Comparison of ENCODE assay signal across 1 cellular context in the genomic region with DNA sequence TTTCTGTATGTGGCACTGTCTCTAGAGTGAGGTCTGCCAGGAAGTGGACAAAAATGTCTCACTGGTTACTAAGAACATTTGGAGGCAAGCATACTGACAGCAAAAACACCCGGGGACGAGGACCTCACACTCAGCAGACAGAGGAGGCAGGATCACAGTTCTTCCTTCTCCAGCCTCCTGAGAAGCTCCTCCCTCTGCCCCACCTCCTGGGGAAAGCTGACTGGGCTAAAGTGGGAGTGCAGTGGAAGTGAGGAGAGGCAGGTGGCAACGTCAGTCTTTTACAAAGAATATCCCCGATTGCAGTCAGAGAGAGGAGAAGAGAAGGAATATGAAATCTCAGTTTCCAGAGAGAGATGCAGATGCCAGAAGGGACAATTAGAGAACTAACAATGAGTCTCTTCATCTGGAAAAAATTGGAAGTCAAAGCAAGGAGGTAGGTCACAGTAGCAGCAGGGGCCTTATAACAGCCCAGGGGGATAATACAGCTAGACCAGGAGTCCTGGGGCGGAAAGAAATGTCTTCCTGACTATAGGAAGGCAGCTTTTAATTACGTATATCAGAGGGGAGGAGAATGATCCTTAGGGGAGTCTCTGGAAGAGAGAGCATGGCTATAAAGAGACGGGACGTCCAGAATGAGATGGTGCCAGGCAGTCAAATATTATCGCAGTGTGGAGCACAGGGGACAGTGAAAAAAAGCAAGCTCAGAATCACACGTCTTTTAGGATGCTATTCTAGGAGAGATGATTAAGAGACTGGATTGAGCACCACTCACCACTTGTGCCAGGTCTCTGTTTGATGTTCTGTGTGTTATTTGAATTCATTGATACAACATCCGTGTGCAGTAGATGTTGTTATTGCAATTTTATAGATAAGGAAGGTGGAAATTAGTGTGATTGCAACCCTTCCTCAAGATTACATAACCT.
TF ChIP-seq lines count a peak whose summit lies in the region.

No MANE protein-coding gene starts in this region.

TF ChIP-seq in K562, 482 proteins besides CTCF, POLR2A, EP300 and RAD21 (continued from another document):
- no peak for TF ChIP-seq THAP12 (CRISPR knock-in tag; IDR thresholded peaks at IDR 0.05)
- TF ChIP-seq C11orf30 (IDR thresholded peaks at IDR 0.05; ENCODE audit: low read depth) = peak; percentile 62; the same call in 1 of the 2 replicates
- peak; percentile 55; the same call in 1 of the 2 replicates for TF ChIP-seq ZNF316 (IDR thresholded peaks at IDR 0.05)
- no peak for TF ChIP-seq ZNF23 (CRISPR knock-in tag; IDR thresholded peaks at IDR 0.05)
- TF ChIP-seq BCOR (IDR thresholded peaks at IDR 0.05) = no peak
- TF ChIP-seq MAFF (IDR thresholded peaks at IDR 0.05; ENCODE audit: low read length) = peak; percentile 33
- TF ChIP-seq SIN3A (IDR thresholded peaks at IDR 0.05; ENCODE audit: borderline replicate concordance in 2 of 2, control insufficient read depth in 1 of 2, low read depth in 2 of 2, low read length in 2 of 2) = no peak
